Comparison of ENCODE assay signal across 6 cellular contexts in the genomic region with DNA sequence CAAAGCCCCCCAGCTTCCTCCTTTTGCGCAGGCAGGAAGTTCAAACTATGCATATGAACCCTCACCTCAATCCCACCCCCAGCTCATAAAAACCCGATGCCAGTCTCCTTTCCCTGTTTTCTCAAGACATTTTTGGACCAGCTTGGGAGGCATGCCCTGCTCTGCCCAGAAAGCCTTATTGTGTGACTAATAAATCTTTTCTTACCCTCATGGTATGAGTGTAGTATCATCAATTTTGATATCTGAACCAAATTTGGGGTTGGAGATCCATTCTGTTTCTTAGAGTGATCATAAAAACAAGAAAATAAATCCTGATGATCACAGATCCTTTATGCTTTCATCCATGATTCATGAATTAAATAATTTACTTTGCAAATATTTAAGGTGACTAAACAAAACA.
"Had no signal": no experiment of that assay in that cellular context is flagged by ENCODE, and none has a peak within 500 bp of the region (broad histone marks: within the 10 kb centered on the region; RNA-seq: fewer than 3 reads in every experiment).

No MANE protein-coding gene starts in this region.

- H3K4me1 Mint-ChIP-seq: IgD-negative memory B cell had no signal

- H3K27ac Mint-ChIP-seq: IgD-negative memory B cell had no signal

- H3K27ac ChIP-seq: HL-60 had no signal

- ATAC-seq: HepG2, K562 had no signal

- FAIRE-seq: HepG2, HTR-8/SVneo, K562 had no signal

- H3K4me3 Mint-ChIP-seq: IgD-negative memory B cell had no signal

- H3K27me3 Mint-ChIP-seq: IgD-negative memory B cell had no signal

- H3K4me3 ChIP-seq: K562 had no signal

- DNase-seq: IMR-90 had no signal
